In the genomic region with DNA sequence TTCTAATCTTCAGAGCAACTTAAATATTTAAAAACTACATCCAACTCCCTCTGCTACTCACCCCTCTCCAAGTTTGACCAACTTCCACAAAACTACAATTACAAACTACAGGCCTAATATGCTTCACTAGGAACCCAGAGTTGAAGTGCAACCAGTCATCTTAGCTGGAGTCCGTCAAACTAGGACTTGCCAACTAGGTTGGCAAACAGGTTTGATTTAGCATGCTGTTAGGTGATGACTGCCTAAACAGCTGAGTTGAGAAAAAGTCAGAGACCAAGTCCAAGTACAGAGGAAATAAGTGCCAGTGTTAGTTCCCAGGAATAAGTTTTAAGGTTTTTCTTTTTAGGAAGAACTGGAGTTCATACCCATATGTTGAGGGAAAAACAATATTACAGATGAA, we compare ENCODE assay signal across 25 cellular contexts.
"Had no signal": no experiment of that assay in that cellular context is flagged by ENCODE, and none has a peak within 500 bp of the region (broad histone marks: within the 10 kb centered on the region; RNA-seq: fewer than 3 reads in every experiment).

No MANE protein-coding gene starts in this region.

- H3K4me1 ChIP-seq: neural progenitor cell, parathyroid adenoma, psoas muscle, right lobe of liver, sigmoid colon, stomach, tibial nerve, upper lobe of left lung, vagina had no signal

- H2AFZ ChIP-seq: neural progenitor cell, parathyroid adenoma had no signal

- H3K4me2 ChIP-seq: neural progenitor cell had no signal

- H3K9ac ChIP-seq: neural progenitor cell, parathyroid adenoma had no signal

- H3K27ac ChIP-seq: neural progenitor cell, ovary, parathyroid adenoma, psoas muscle, right lobe of liver, sigmoid colon, stomach, thoracic aorta, thyroid gland, tibial nerve, upper lobe of left lung, vagina had no signal

- H3K36me3 ChIP-seq: neural progenitor cell, ovary, right lobe of liver, sigmoid colon, stomach, thoracic aorta, thyroid gland, tibial nerve, upper lobe of left lung, vagina had no signal

- DNase-seq: occipital lobe; ovary; posterior cingulate gyrus; psoas muscle; right cardiac atrium; right lobe of liver; sigmoid colon; small intestine; stimulated activated CD4-positive, alpha-beta T cell treated with anti-CD3 and anti-CD28 coated beads, Interleukin-15, amount 100 ng/mL, for 24 hours; stimulated activated CD4-positive, alpha-beta T cell treated with anti-CD3 and anti-CD28 coated beads, Interleukin-2, amount 100 ng/mL, for 24 hours; stimulated activated CD4-positive, alpha-beta T cell treated with anti-CD3 and anti-CD28 coated beads, Interleukin-2, amount 100 ng/mL, for 48 hours; stimulated activated CD4-positive, alpha-beta T cell treated with anti-CD3 and anti-CD28 coated beads, Interleukin-4, amount 100 ng/mL, for 24 hours; stimulated activated naive B cell treated with anti-CD40 and anti-IgM and Interleukin-4, amounts not matched to agents 10 μg/mL and 1 μg/mL and 100 μg/mL, for 72 hours; stimulated activated naive CD4-positive, alpha-beta T cell treated with Interleukin-2 at 50 U/mL for 16 hours; stomach; trophoblast cell; upper lobe of left lung had no signal

- H3K4me3 ChIP-seq: neural progenitor cell, ovary, psoas muscle, right lobe of liver, sigmoid colon, stomach, thoracic aorta, thyroid gland, tibial nerve, upper lobe of left lung, vagina had no signal

- FAIRE-seq: small intestine, urothelium cell line had no signal

- H3K27me3 ChIP-seq: neural progenitor cell, ovary, right lobe of liver, sigmoid colon, stomach, thyroid gland, tibial nerve, upper lobe of left lung, vagina had no signal

- ATAC-seq: psoas muscle; right cardiac atrium; right lobe of liver; stimulated activated effector memory CD8-positive, alpha-beta T cell treated with anti-CD3 and anti-CD28 coated beads, Interleukin-12 subunit alpha, Interleukin-12 subunit beta, amount 100 ng/mL, for 72 hours; stimulated activated naive B cell treated with anti-CD40 and anti-IgM and Interleukin-4, amounts not matched to agents 10 μg/mL and 1 μg/mL and 100 μg/mL, for 72 hours had no signal

- H3K9me3 ChIP-seq: ovary, psoas muscle, right lobe of liver, sigmoid colon, stomach, thoracic aorta, thyroid gland, tibial nerve, upper lobe of left lung, vagina had no signal
